18 cellular contexts compared by ENCODE assay signal in genomic region chr12:30416631-30417030, GRCh38.
A peak's percentile ranks its signal among the peaks of the same experiment; 100 is the strongest.
DNase-seq lines count a peak whose midpoint lies in the region; FAIRE-seq and TF ChIP-seq lines count a peak whose summit lies in the region.
"Had no signal": no experiment of that assay in that cellular context is flagged by ENCODE, and none has a peak within 500 bp of the region (broad histone marks: within the 10 kb centered on the region; RNA-seq: fewer than 3 reads in every experiment).

No MANE protein-coding gene starts in this region.

- no peaks in the 10 kb centered on the region for H4K20me1 ChIP-seq in astrocyte (ENCODE audit: insufficient read depth, low read length)

- no peak overlapping the region for H3K4me3 Mint-ChIP-seq in astrocyte (ENCODE audit: unreplicated experiment)
- H3K4me3 Mint-ChIP-seq: CD4-positive, alpha-beta T cell had no signal

- H3K18ac ChIP-seq in mesenchymal stem cell (ENCODE audit: low read depth in 1 of 2, low read length in 2 of 2) = no peak overlapping the region

- no peak overlapping the region for H3K23ac ChIP-seq in mesenchymal stem cell (ENCODE audit: low read length in 2 of 2)

- H2BK15ac ChIP-seq in mesenchymal stem cell (ENCODE audit: low read depth, poor library complexity, severe bottlenecking) = no peak overlapping the region

- no peak for FAIRE-seq in astrocyte (lab: Jason Lieb, UNC)
- FAIRE-seq: D721Med, G401.6, GM12891, GM18507 had no signal

- no peaks in the 10 kb centered on the region for H3K27me3 Mint-ChIP-seq in astrocyte (ENCODE audit: low read depth, unreplicated experiment)
- H3K27me3 Mint-ChIP-seq: CD4-positive, alpha-beta T cell had no signal

- H3K9me3 ChIP-seq in astrocyte (ENCODE audit: insufficient read depth, low read depth, low read length) (no peaks in the 10 kb centered on the region), mesenchymal stem cell (ENCODE audit: control insufficient read depth, low read length) (no peaks in the 10 kb centered on the region)
- H3K9me3 ChIP-seq: Caco-2, HAP-1 had no signal

- H4K8ac ChIP-seq in mesenchymal stem cell (ENCODE audit: low read length) = no peak overlapping the region

- no peaks in the 10 kb centered on the region for H3K79me2 ChIP-seq in astrocyte (ENCODE audit: insufficient read depth, low read length)

- H4K91ac ChIP-seq in mesenchymal stem cell (ENCODE audit: low read length) = no peak overlapping the region

- no peak overlapping the region for H3K27ac Mint-ChIP-seq in astrocyte (ENCODE audit: unreplicated experiment)
- H3K27ac Mint-ChIP-seq: CD4-positive, alpha-beta T cell had no signal

- H3K4me3 ChIP-seq in astrocyte (ENCODE audit: insufficient read depth, low read depth, low read length) = no peak overlapping the region
- H3K4me3 ChIP-seq in epithelial cell of esophagus (ENCODE audit: low read length) = no peak overlapping the region
- no peak overlapping the region for H3K4me3 ChIP-seq in mesenchymal stem cell (ENCODE audit: insufficient read depth in 1 of 2, low read depth in 1 of 2, low read length in 2 of 2)
- H3K4me3 ChIP-seq: GM23248, HAP-1 had no signal

- H3K4me1 ChIP-seq in astrocyte (ENCODE audit: insufficient read depth, low read length) (peaks cover 25% of the 10 kb centered on the region), mesenchymal stem cell (ENCODE audit: control insufficient read depth, insufficient read depth, low read depth, low read length) (peaks cover 5% of the 10 kb centered on the region)
- H3K4me1 ChIP-seq: Caco-2, HAP-1 had no signal

- DNase-seq in HPDE6-E6E7 (ENCODE audit: extremely low spot score) (peak; percentile 10), astrocyte (ENCODE audit: low read depth) (peak; percentile 24), epithelial cell of esophagus (ENCODE audit: low read depth) (peak; percentile 86), mesenchymal stem cell (no peak), iPS-NIHi7 (ENCODE audit: extremely low spot score) (no peak), NCI-H2029 treated with DMSO at 0.1 percent for 48 hours (lab: John Stamatoyannopoulos, UW) (no peak)
- no peak for DNase-seq in activated effector memory CD4-positive, alpha-beta T cell treated with Interleukin-2 at 50 U/mL for 16 hours
- DNase-seq in activated naive CD4-positive, alpha-beta T cell (lab: John Stamatoyannopoulos, UW) = no peak
- DNase-seq: AML-193; Caco-2; CD4-positive, alpha-beta T cell; GM23248 had no signal

- WGBS in mesenchymal stem cell = 78% methylated on average over 3 of the region's 3 CpGs

- H2AFZ ChIP-seq in astrocyte (ENCODE audit: low read depth, low read length) (no peak overlapping the region), mesenchymal stem cell (ENCODE audit: low read depth, low read length) (no peak overlapping the region)
- H2AFZ ChIP-seq: GM23248 had no signal

- H2BK120ac ChIP-seq in mesenchymal stem cell (ENCODE audit: low read depth, low read length) = no peak overlapping the region

- H3K4ac ChIP-seq in mesenchymal stem cell (ENCODE audit: low read depth in 1 of 2, low read length in 2 of 2) = no peak overlapping the region

- H2AK5ac ChIP-seq in mesenchymal stem cell (ENCODE audit: low read length, severe bottlenecking) = no peak overlapping the region

- H3K4me1 Mint-ChIP-seq in astrocyte (ENCODE audit: low read depth, unreplicated experiment) = peaks cover 27% of the 10 kb centered on the region

- no peak overlapping the region for H3K4me2 ChIP-seq in astrocyte (ENCODE audit: low read length)
- H3K4me2 ChIP-seq in mesenchymal stem cell (ENCODE audit: low read length, poor library complexity, severe bottlenecking) = no peak overlapping the region

- H3K79me1 ChIP-seq in mesenchymal stem cell (replicated peaks; ENCODE audit: low read length, poor library complexity, severe bottlenecking) = no peaks in the 10 kb centered on the region

- H3K36me3 ChIP-seq in astrocyte (ENCODE audit: insufficient read depth, low read length) (no peaks in the 10 kb centered on the region), mesenchymal stem cell (ENCODE audit: control insufficient read depth in 1 of 2, insufficient read depth in 2 of 2, low read depth in 1 of 2, low read length in 2 of 2) (no peaks in the 10 kb centered on the region)
- H3K36me3 ChIP-seq: HAP-1 had no signal

- H3K27me3 ChIP-seq in astrocyte (ENCODE audit: insufficient read depth, low read length) = no peaks in the 10 kb centered on the region
- no peaks in the 10 kb centered on the region for H3K27me3 ChIP-seq in mesenchymal stem cell (ENCODE audit: control insufficient read depth in 1 of 2, insufficient read depth in 1 of 2, low read length in 2 of 2)

- no peaks in the 10 kb centered on the region for H3K36me3 Mint-ChIP-seq in astrocyte (ENCODE audit: low read depth, unreplicated experiment)

- no peak overlapping the region for H3K14ac ChIP-seq in mesenchymal stem cell (ENCODE audit: low read length in 2 of 2)

- H3K9me3 Mint-ChIP-seq in astrocyte (ENCODE audit: unreplicated experiment) = no peaks in the 10 kb centered on the region
- H3K9me3 Mint-ChIP-seq: CD4-positive, alpha-beta T cell had no signal

- no peak overlapping the region for H3K9ac ChIP-seq in astrocyte (ENCODE audit: low read length)
- peak overlapping the region; percentile 56 for H3K9ac ChIP-seq in mesenchymal stem cell (ENCODE audit: low read length)
- H3K9ac ChIP-seq: GM23248 had no signal

- H3K27ac ChIP-seq in astrocyte (ENCODE audit: low read depth, low read length) = peak overlapping the region; percentile 83
- H3K27ac ChIP-seq in mesenchymal stem cell (ENCODE audit: low read length, poor library complexity, severe bottlenecking) = peak overlapping the region; percentile 3
- H3K27ac ChIP-seq: C4-2B had no signal

- no peak overlapping the region for H2BK12ac ChIP-seq in mesenchymal stem cell (ENCODE audit: low read length in 2 of 2)

- no peak overlapping the region for H2BK5ac ChIP-seq in mesenchymal stem cell (ENCODE audit: low read depth, low read length, poor library complexity, severe bottlenecking)

- TF ChIP-seq CTCF in astrocyte (IDR thresholded peaks at IDR 0.05; ENCODE audit: insufficient read depth, low read depth, low read length) = no peak
- no peak for TF ChIP-seq CTCF in epithelial cell of esophagus (IDR thresholded peaks at IDR 0.05; ENCODE audit: insufficient read depth, low read depth, low read length, missing control alignments)

Comparison
In these comparisons a context has a peak if more than half of its experiments do, and no peak if none do; other contexts are left out.
1. DNase-seq: peak in HPDE6-E6E7 (single experiment), astrocyte (single experiment) and epithelial cell of esophagus (single experiment); none in mesenchymal stem cell (single experiment), iPS-NIHi7 (single experiment), NCI-H2029 treated with DMSO at 0.1 percent for 48 hours (single experiment), activated effector memory CD4-positive, alpha-beta T cell treated with Interleukin-2 at 50 U/mL for 16 hours (single experiment) and activated naive CD4-positive, alpha-beta T cell (0 of 4).